ENCODE assay signal across 26 cellular contexts in genomic region chr7:37663693-37664092, GRCh38. TPM values are rescaled to one million over a fixed set of nuclear protein-coding genes. Genes with fewer than 3 reads are reported as not detected.
A peak's percentile ranks its signal among the peaks of the same experiment; 100 is the strongest.
DNase-seq lines count a peak whose midpoint lies in the region; ATAC-seq, FAIRE-seq and TF ChIP-seq lines count a peak whose summit lies in the region.
"Had no signal": no experiment of that assay in that cellular context is flagged by ENCODE, and none has a peak within 500 bp of the region (broad histone marks: within the 10 kb centered on the region; RNA-seq: fewer than 3 reads in every experiment).

No MANE protein-coding gene starts in this region.

- CTCF ChIA-PET in GM12878 (lab: Yijun Ruan, JAX), result interaction anchor here (1.2 kb wide), 1 partner anchor 9 kb away, joined by 3 read pairs; no protein-coding TSS in a partner anchor
- CTCF ChIA-PET in activated CD4-positive, alpha-beta T cell treated with anti-CD3 and anti-CD28 coated beads for 36 hours (lab: Charles Lee), result interaction anchor here (0.6 kb wide), 1 partner anchor 58 kb away, joined by 3 read pairs; no protein-coding TSS in a partner anchor

- TF ChIP-seq POLR2A in GM12878 (IDR thresholded peaks at IDR 0.05; ENCODE audit: low read depth, low read length), result no peak

- H3K9me3 Mint-ChIP-seq in activated CD4-positive, alpha-beta T cell treated with anti-CD3 and anti-CD28 coated beads for 36 hours (ENCODE audit: low read depth), result no peaks in the 10 kb centered on the region
- H3K9me3 Mint-ChIP-seq: memory B cell, nephron progenitor cell had no signal

- H3K36me3 ChIP-seq in GM12878 (ENCODE audit: control insufficient read depth in 2 of 2, insufficient read depth in 2 of 2, low read length in 1 of 2), result no peaks in the 10 kb centered on the region
- H3K36me3 ChIP-seq in osteoblast (ENCODE audit: insufficient read depth, low read length), result no peaks in the 10 kb centered on the region
- H3K36me3 ChIP-seq: prostate gland had no signal

- H3K27me3 Mint-ChIP-seq in activated CD4-positive, alpha-beta T cell treated with anti-CD3 and anti-CD28 coated beads for 36 hours, result peaks cover 8% of the 10 kb centered on the region

- H3K9me3 ChIP-seq in GM12878 (replicated peaks; ENCODE audit: control insufficient read depth, insufficient read depth, low read length) (no peaks in the 10 kb centered on the region), osteoblast (ENCODE audit: low read depth, low read length) (peaks cover 2% of the 10 kb centered on the region)
- H3K9me3 ChIP-seq: prostate gland had no signal

- no peak overlapping the region for H3K4me3 Mint-ChIP-seq in activated CD4-positive, alpha-beta T cell treated with anti-CD3 and anti-CD28 coated beads for 36 hours
- H3K4me3 Mint-ChIP-seq: memory B cell, nephron progenitor cell had no signal

- H3K9ac ChIP-seq in GM12878 (ENCODE audit: control insufficient read depth, insufficient read depth, low read length), result no peak overlapping the region

- POLR2A ChIA-PET in GM12878 (lab: Charles Lee), result no interaction called here
- POLR2A ChIA-PET in activated CD4-positive, alpha-beta T cell treated with anti-CD3 and anti-CD28 coated beads for 36 hours (lab: Charles Lee), result no interaction called here

- H3K4me1 Mint-ChIP-seq in activated CD4-positive, alpha-beta T cell treated with anti-CD3 and anti-CD28 coated beads for 36 hours, result no peaks in the 10 kb centered on the region
- H3K4me1 Mint-ChIP-seq: nephron progenitor cell had no signal

- no peak for FAIRE-seq in GM12878 (lab: Jason Lieb, UNC)
- FAIRE-seq: bronchial epithelial cell, islet of Langerhans, TTC549 had no signal

- RAD21 ChIA-PET in GM12878 (lab: Charles Lee; ENCODE audit: unreplicated experiment), result no interaction called here

- SMC1A ChIA-PET in GM12878 (lab: Charles Lee; ENCODE audit: uncharacterized antibody, unreplicated experiment), result no interaction called here

- H3K4me1 ChIP-seq in GM12878 (ENCODE audit: control insufficient read depth, insufficient read depth, low read length) (no peaks in the 10 kb centered on the region), osteoblast (ENCODE audit: insufficient read depth, low read length) (no peaks in the 10 kb centered on the region)
- H3K4me1 ChIP-seq: prostate gland had no signal

- in situ Hi-C loops in GM12878 (cut with MboI), result no loop called here

- H4K20me1 ChIP-seq in GM12878 (ENCODE audit: control insufficient read depth, insufficient read depth), result no peaks in the 10 kb centered on the region
- no peaks in the 10 kb centered on the region for H4K20me1 ChIP-seq in osteoblast (ENCODE audit: insufficient read depth, low read length)

- no peak for ATAC-seq in GM12878
- ATAC-seq in sciatic nerve, result peak; percentile 51
- no peak for ATAC-seq in GM21515 (IDR thresholded peaks at IDR 0.05; ENCODE audit: unreplicated experiment)
- ATAC-seq in activated CD4-positive, alpha-beta T cell treated with anti-CD3 and anti-CD28 coated beads for 36 hours, result no peak
- ATAC-seq: PC-3, SK-N-SH treated with all-trans-retinoic acid at 6 μM for 48 hours had no signal

- H3K36me3 Mint-ChIP-seq in activated CD4-positive, alpha-beta T cell treated with anti-CD3 and anti-CD28 coated beads for 36 hours (ENCODE audit: low read depth), result no peaks in the 10 kb centered on the region
- H3K36me3 Mint-ChIP-seq: memory B cell had no signal

- TF ChIP-seq CTCF in GM12878 (IDR thresholded peaks at IDR 0.05 in 2 of 3, conservative IDR thresholded peaks at IDR 0.05 in 1 of 3; ENCODE audit: control insufficient read depth in 2 of 3, extremely low read depth in 1 of 3, insufficient read depth in 1 of 3, low read depth in 3 of 3, low read length in 3 of 3) (no peak), osteoblast (IDR thresholded peaks at IDR 0.05; ENCODE audit: extremely low read depth, low read depth, low read length) (no peak)

- H3K27me3 ChIP-seq in GM12878 (replicated peaks in 1 of 2; ENCODE audit: control insufficient read depth in 2 of 2, insufficient read depth in 2 of 2, low read length in 1 of 2) (no peaks in the 10 kb centered on the region), osteoblast (ENCODE audit: insufficient read depth, low read length) (no peaks in the 10 kb centered on the region)

- no peak overlapping the region for H3K4me3 ChIP-seq in GM12878
- no peak overlapping the region for H3K4me3 ChIP-seq in osteoblast (ENCODE audit: insufficient read depth, low read length)
- H3K4me3 ChIP-seq: prostate gland, smooth muscle cell had no signal

- H3K27ac ChIP-seq in GM12878 (ENCODE audit: control insufficient read depth, insufficient read depth), result no peak overlapping the region
- no peak overlapping the region for H3K27ac ChIP-seq in osteoblast (ENCODE audit: low read depth, low read length)
- H3K27ac ChIP-seq: 22Rv1, prostate gland had no signal

- H3K4me2 ChIP-seq in GM12878 (ENCODE audit: control insufficient read depth, insufficient read depth), result no peak overlapping the region
- H3K4me2 ChIP-seq in osteoblast (ENCODE audit: insufficient read depth, low read length), result no peak overlapping the region
- H3K4me2 ChIP-seq: smooth muscle cell had no signal

- no peak overlapping the region for H3K27ac Mint-ChIP-seq in activated CD4-positive, alpha-beta T cell treated with anti-CD3 and anti-CD28 coated beads for 36 hours
- H3K27ac Mint-ChIP-seq: memory B cell, nephron progenitor cell had no signal

- 29% methylated on average over 4 of the region's 4 CpGs for WGBS in GM12878 (ENCODE audit: insufficient coverage, insufficient replicate concordance, low lambda C conversion rate, missing lambda C conversion rate)

- TF ChIP-seq RAD21 in GM12878 (IDR thresholded peaks at IDR 0.05; ENCODE audit: insufficient read depth, low read depth, low read length), result no peak

- DNase-seq in SIG-M5 treated with dmso at 0.1 percent for 504 hours (lab: John Stamatoyannopoulos, UW; ENCODE audit: unreplicated experiment) (peak; percentile 27), SIG-M5 (lab: John Stamatoyannopoulos, UW) (no peak), NOMO-1 treated with DMSO at 0.1 percent for 48 hours (lab: John Stamatoyannopoulos, UW; ENCODE audit: unreplicated experiment) (peak; percentile 76), GM12878 (ENCODE audit: low read depth, low spot score) (no peak), sciatic nerve (ENCODE audit: low spot score) (no peak), osteoblast (ENCODE audit: insufficient read length, low spot score, missing footprints) (no peak)
- DNase-seq in activated CD4-positive, alpha-beta T cell treated with anti-CD3 and anti-CD28 coated beads for 36 hours, result no peak
- DNase-seq: activated gamma-delta T cell treated with Interleukin-2 at 50 U/mL for 16 hours; dermis blood vessel endothelial cell; Karpas-422; NCI-H1417 treated with DMSO at 0.1 percent for 48 hours; NCI-H524; nephron progenitor cell; PC-3; stimulated activated CD8-positive, alpha-beta memory T cell treated with anti-CD3 and anti-CD28 coated beads, Interleukin-4, amount 100 ng/mL, for 48 hours had no signal

- TF ChIP-seq EP300 in GM12878 (IDR thresholded peaks at IDR 0.05; ENCODE audit: borderline replicate concordance in 1 of 2, control insufficient read depth in 1 of 2, low read depth in 2 of 2, low read length in 2 of 2), result no peak

- intact Hi-C loops in GM12878 (cut with micrococcal nuclease; ENCODE audit: unreplicated experiment), result no loop called here
- intact Hi-C loops in sciatic nerve (cut with DNase I), result no loop called here
- intact Hi-C loops in activated CD4-positive, alpha-beta T cell treated with anti-CD3 and anti-CD28 coated beads for 36 hours (cut with DNase I, micrococcal nuclease), result no loop called here

- H3K79me2 ChIP-seq in GM12878 (ENCODE audit: control insufficient read depth, insufficient read depth, low read length), result no peaks in the 10 kb centered on the region
- H3K79me2 ChIP-seq in osteoblast (ENCODE audit: insufficient read depth, low read length), result no peaks in the 10 kb centered on the region

- BruUV-seq in GM12878 (replicated peaks; lab: Mats Ljungman, UMichigan), result no TSS peak

- H2AFZ ChIP-seq in GM12878 (ENCODE audit: control insufficient read depth, low read depth, low read length) (peak overlapping the region; percentile 19; the same call in 1 of the 2 replicates), osteoblast (ENCODE audit: low read length) (no peak overlapping the region)

TF ChIP-seq in GM12878, 131 proteins besides CTCF, POLR2A, EP300 and RAD21 (continues in another document):
- no peak for TF ChIP-seq TARDBP (IDR thresholded peaks at IDR 0.05; ENCODE audit: borderline replicate concordance)

RNA-seq across cellular contexts. Expression of gene GPR141, which starts 19.9 kb away (rescaled TPM):
- total RNA-seq in GM12878 (2013; cell fraction: nucleolus; rRNA removed), result 8.7 and 11.2 TPM in 2 replicates
- 1.2 TPM in 2 replicates for total RNA-seq in GM12878 (2014; rRNA removed)
- 1.3 TPM in 2 replicates for total RNA-seq in GM12878 (2014; rRNA removed; fragmentation: Illumina TruSeq; extraction: Trizol)
- total RNA-seq in GM12878 (2021), result 1.1 and 1.2 TPM in 2 replicates
- not detected for polyA plus RNA-seq in GM12878 (2011; ENCODE audit: low read depth)
- polyA plus RNA-seq in GM12878 (2011; rRNA removed), result 3.9 and 4.3 TPM in 2 replicates
- polyA plus RNA-seq in GM12878 (2011; cell fraction: cytosol; rRNA removed), result 2.5 and 3.3 TPM in 2 replicates
- polyA plus RNA-seq in GM12878 (2011; cell fraction: nucleus; rRNA removed), result 1.8 and 3.0 TPM in 2 replicates
- 0.34 and 0.70 TPM in 2 replicates for polyA plus RNA-seq in GM12878 (2012)
- polyA plus RNA-seq in GM12878 (2014; fragmentation: Illumina TruSeq; extraction: Trizol), result 0.76 and 1.6 TPM in 2 replicates
- 1 to 10 TPM in 1 of 2 experiments, under 1 TPM in 1; 0.97 to 1.2 TPM for polyA plus RNA-seq in GM12878 (2014; fragmentation: Nextera tagmentation; extraction: Ambion mirVana)
- polyA plus RNA-seq in GM12878 (2014; rRNA removed), result 0.96 and 2.5 TPM in 2 replicates
- under 1 TPM; 0.56 to 0.69 TPM for polyA plus RNA-seq in GM12878 (2016; fragmentation: Nextera tagmentation; extraction: Ambion mirVana)
- 5.4 and 8.8 TPM in 2 replicates for polyA minus RNA-seq in GM12878 (2011; rRNA and poly(A)+ RNA removed)
- 1.1 and 2.8 TPM in 2 replicates for polyA minus RNA-seq in GM12878 (2011; cell fraction: cytosol; rRNA and poly(A)+ RNA removed)
- polyA minus RNA-seq in GM12878 (2011; cell fraction: nucleus; rRNA and poly(A)+ RNA removed), result 4.1 and 7.4 TPM in 2 replicates
- total RNA-seq in sciatic nerve, result 1.8 TPM
- not detected for total RNA-seq in activated CD4-positive, alpha-beta T cell treated with anti-CD3 and anti-CD28 coated beads for 36 hours
- total RNA-seq in osteoblast, result not detected in 2 replicates
- total RNA-seq: dermis blood vessel endothelial cell, G401, PC-3 had no signal
- polyA plus RNA-seq: BJ, smooth muscle cell had no signal

Comparison
In these comparisons a context has a peak if more than half of its experiments do, and no peak if none do; other contexts are left out.
1. DNase-seq: peak in SIG-M5 treated with dmso at 0.1 percent for 504 hours (single experiment) and NOMO-1 treated with DMSO at 0.1 percent for 48 hours (single experiment); none in SIG-M5 (single experiment), GM12878 (single experiment), sciatic nerve (single experiment), activated CD4-positive, alpha-beta T cell treated with anti-CD3 and anti-CD28 coated beads for 36 hours (single experiment) and osteoblast (single experiment).